Comparison of ENCODE assay signal across 1 cellular context in the genomic region with DNA sequence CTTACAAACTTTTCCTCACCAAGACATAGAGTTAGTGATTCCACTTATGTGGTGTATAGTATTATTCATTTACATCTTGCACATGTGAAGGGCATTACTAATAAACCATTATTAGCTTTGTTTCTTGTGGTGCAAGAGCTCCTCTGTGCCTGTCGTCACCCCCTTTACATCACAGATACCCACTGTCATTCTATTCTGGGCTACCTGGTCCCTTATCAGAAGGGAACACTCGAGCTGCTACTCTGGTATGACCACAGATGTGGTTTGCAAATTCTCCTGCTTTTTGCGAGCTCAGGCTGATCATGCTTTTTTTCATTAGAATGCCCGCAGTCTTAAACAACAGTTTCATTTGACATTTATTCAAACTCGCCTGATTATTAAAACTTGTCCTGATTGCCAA.
TF ChIP-seq lines count a peak whose summit lies in the region.

No MANE protein-coding gene starts in this region.

TF ChIP-seq in K562, 482 proteins besides CTCF, POLR2A, EP300 and RAD21 (continued from another document and continues in another):
- TF ChIP-seq NCOR1 (IDR thresholded peaks at IDR 0.05) (peak; percentile 43; the same call in 1 of the 2 replicates), IRF2 (CRISPR knock-in tag; IDR thresholded peaks at IDR 0.05) (no peak), ZBTB49 (CRISPR knock-in tag; IDR thresholded peaks at IDR 0.05; ENCODE audit: borderline replicate concordance) (no peak), TBP (optimal IDR thresholded peaks at IDR 0.05; ENCODE audit: low read depth, low read length) (no peak), NFXL1 (CRISPR knock-in tag; IDR thresholded peaks at IDR 0.05) (no peak), MLLT1 (IDR thresholded peaks at IDR 0.05) (peak in 1 of 2 experiments; percentile 53; a peak in 1 of 4 replicates), PTRF (tag; IDR thresholded peaks at IDR 0.05) (no peak), ARID1B (IDR thresholded peaks at IDR 0.05) (peak; percentile 82), HEY1 (CRISPR knock-in tag; IDR thresholded peaks at IDR 0.05; ENCODE audit: borderline replicate concordance) (no peak), RBBP5 (IDR thresholded peaks at IDR 0.05; ENCODE audit: borderline replicate concordance, insufficient read depth, low read length, poor library complexity, severe bottlenecking) (no peak), ZFX (CRISPR knock-in tag; IDR thresholded peaks at IDR 0.05) (no peak), LCOR (CRISPR knock-in tag; IDR thresholded peaks at IDR 0.05) (no peak), TEAD1 (CRISPR knock-in tag; IDR thresholded peaks at IDR 0.05) (0 out of 4 replicates have a peak, but pooled peaks of 1 of the 2 experiments have one; percentile 23), C11orf30 (IDR thresholded peaks at IDR 0.05; ENCODE audit: low read depth) (no peak), ZNF561 (CRISPR knock-in tag; conservative IDR thresholded peaks at IDR 0.05) (no peak), MCM3 (IDR thresholded peaks at IDR 0.05) (no peak), CBX3 (IDR thresholded peaks at IDR 0.05; ENCODE audit: borderline replicate concordance in 1 of 2, low read length in 2 of 2) (0 out of 3 replicates have a peak, but pooled peaks of 1 of the 2 experiments have one; percentile 43), MTA2 (IDR thresholded peaks at IDR 0.05; ENCODE audit: low read depth) (peak; percentile 38; the same call in 1 of the 2 replicates), ZNF740 (CRISPR knock-in tag; IDR thresholded peaks at IDR 0.05) (no peak), ZNF740 (tag; IDR thresholded peaks at IDR 0.05) (no peak), STAT5A (IDR thresholded peaks at IDR 0.05; ENCODE audit: borderline replicate concordance, low read length) (0 out of 2 replicates have a peak, but pooled peaks have one; percentile 30), SOX6 (IDR thresholded peaks at IDR 0.05) (0 out of 2 replicates have a peak, but pooled peaks have one; percentile 27), CBX1 (IDR thresholded peaks at IDR 0.05; ENCODE audit: low read depth) (no peak), EHMT2 (IDR thresholded peaks at IDR 0.05) (no peak), TRIM24 (IDR thresholded peaks at IDR 0.05) (peak; percentile 67 to 73), KAT2B (IDR thresholded peaks at IDR 0.05; ENCODE audit: low read depth, low read length) (no peak), CBFA2T2 (conservative IDR thresholded peaks at IDR 0.05) (peak; percentile 64), GATAD2A (IDR thresholded peaks at IDR 0.05) (no peak), ZNF146 (CRISPR knock-in tag; IDR thresholded peaks at IDR 0.05; ENCODE audit: unreplicated experiment) (no peak), TAF15 (IDR thresholded peaks at IDR 0.05; ENCODE audit: low read depth, low read length) (no peak), SMAD1 (IDR thresholded peaks at IDR 0.05; ENCODE audit: low read depth, low read length, partially characterized antibody) (no peak), HMGXB4 (CRISPR knock-in tag; IDR thresholded peaks at IDR 0.05) (no peak), ZFPM2 (CRISPR knock-in tag; IDR thresholded peaks at IDR 0.05) (no peak), TEAD2 (tag; IDR thresholded peaks at IDR 0.05) (no peak), KDM5B (IDR thresholded peaks at IDR 0.05; ENCODE audit: insufficient replicate concordance, low read depth, low read length) (no peak), FOXA1 (IDR thresholded peaks at IDR 0.05; ENCODE audit: borderline replicate concordance) (no peak), CBFA2T3 (IDR thresholded peaks at IDR 0.05) (peak; percentile 76), ZZZ3 (IDR thresholded peaks at IDR 0.05) (no peak), DACH1 (IDR thresholded peaks at IDR 0.05; ENCODE audit: partially characterized antibody) (peak; percentile 19), SP2 (IDR thresholded peaks at IDR 0.05; ENCODE audit: extremely low read depth, low read depth, low read length, poor library complexity, severe bottlenecking) (no peak), GABPB1 (CRISPR knock-in tag; IDR thresholded peaks at IDR 0.05) (no peak), CREM (IDR thresholded peaks at IDR 0.05; ENCODE audit: low read depth) (peak; percentile 41; the same call in 1 of the 2 replicates), MLX (CRISPR knock-in tag; conservative IDR thresholded peaks at IDR 0.05) (no peak), POLR2AphosphoS5 (IDR thresholded peaks at IDR 0.05; ENCODE audit: control insufficient read depth, insufficient read depth, low read depth, low read length) (peak; percentile 49), ATF1 (CRISPR knock-in tag; IDR thresholded peaks at IDR 0.05) (no peak), ATF1 (tag; IDR thresholded peaks at IDR 0.05) (peak; percentile 44), COPS2 (conservative IDR thresholded peaks at IDR 0.05) (no peak), PHF21A (IDR thresholded peaks at IDR 0.05; ENCODE audit: borderline replicate concordance, low read depth) (no peak), EP400 (IDR thresholded peaks at IDR 0.05) (no peak), TCF3 (CRISPR knock-in tag; IDR thresholded peaks at IDR 0.05) (peak; percentile 93), ZNF785 (CRISPR knock-in tag; IDR thresholded peaks at IDR 0.05) (no peak), ZNF232 (CRISPR knock-in tag; IDR thresholded peaks at IDR 0.05) (no peak), YY1 (IDR thresholded peaks at IDR 0.05; ENCODE audit: borderline replicate concordance in 1 of 3, control insufficient read depth in 1 of 3, extremely low read depth in 1 of 3, insufficient read depth in 3 of 3, insufficient read length in 1 of 3, insufficient replicate concordance in 2 of 3, low read depth in 1 of 3, low read length in 2 of 3) (no peak), KAT7 (CRISPR knock-in tag; IDR thresholded peaks at IDR 0.05; ENCODE audit: borderline replicate concordance) (no peak)
- TF ChIP-seq, protein P1, sequence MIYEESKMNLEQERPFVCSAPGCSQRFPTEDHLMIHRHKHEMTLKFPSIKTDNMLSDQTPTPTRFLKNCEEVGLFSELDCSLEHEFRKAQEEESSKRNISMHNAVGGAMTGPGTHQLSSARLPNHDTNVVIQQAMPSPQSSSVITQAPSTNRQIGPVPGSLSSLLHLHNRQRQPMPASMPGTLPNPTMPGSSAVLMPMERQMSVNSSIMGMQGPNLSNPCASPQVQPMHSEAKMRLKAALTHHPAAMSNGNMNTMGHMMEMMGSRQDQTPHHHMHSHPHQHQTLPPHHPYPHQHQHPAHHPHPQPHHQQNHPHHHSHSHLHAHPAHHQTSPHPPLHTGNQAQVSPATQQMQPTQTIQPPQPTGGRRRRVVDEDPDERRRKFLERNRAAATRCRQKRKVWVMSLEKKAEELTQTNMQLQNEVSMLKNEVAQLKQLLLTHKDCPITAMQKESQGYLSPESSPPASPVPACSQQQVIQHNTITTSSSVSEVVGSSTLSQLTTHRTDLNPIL (CRISPR knock-in tag; IDR thresholded peaks at IDR 0.05): no peak
- TF ChIP-seq, protein P2, sequence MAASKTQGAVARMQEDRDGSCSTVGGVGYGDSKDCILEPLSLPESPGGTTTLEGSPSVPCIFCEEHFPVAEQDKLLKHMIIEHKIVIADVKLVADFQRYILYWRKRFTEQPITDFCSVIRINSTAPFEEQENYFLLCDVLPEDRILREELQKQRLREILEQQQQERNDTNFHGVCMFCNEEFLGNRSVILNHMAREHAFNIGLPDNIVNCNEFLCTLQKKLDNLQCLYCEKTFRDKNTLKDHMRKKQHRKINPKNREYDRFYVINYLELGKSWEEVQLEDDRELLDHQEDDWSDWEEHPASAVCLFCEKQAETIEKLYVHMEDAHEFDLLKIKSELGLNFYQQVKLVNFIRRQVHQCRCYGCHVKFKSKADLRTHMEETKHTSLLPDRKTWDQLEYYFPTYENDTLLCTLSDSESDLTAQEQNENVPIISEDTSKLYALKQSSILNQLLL (CRISPR knock-in tag; IDR thresholded peaks at IDR 0.05; ENCODE audit: borderline replicate concordance): no peak
- TF ChIP-seq, protein P3, sequence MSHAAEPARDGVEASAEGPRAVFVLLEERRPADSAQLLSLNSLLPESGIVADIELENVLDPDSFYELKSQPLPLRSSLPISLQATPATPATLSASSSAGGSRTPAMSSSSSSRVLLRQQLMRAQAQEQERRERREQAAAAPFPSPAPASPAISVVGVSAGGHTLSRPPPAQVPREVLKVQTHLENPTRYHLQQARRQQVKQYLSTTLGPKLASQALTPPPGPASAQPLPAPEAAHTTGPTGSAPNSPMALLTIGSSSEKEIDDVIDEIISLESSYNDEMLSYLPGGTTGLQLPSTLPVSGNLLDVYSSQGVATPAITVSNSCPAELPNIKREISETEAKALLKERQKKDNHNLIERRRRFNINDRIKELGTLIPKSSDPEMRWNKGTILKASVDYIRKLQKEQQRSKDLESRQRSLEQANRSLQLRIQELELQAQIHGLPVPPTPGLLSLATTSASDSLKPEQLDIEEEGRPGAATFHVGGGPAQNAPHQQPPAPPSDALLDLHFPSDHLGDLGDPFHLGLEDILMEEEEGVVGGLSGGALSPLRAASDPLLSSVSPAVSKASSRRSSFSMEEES (CRISPR knock-in tag; IDR thresholded peaks at IDR 0.05): no peak
- TF ChIP-seq, protein P4, sequence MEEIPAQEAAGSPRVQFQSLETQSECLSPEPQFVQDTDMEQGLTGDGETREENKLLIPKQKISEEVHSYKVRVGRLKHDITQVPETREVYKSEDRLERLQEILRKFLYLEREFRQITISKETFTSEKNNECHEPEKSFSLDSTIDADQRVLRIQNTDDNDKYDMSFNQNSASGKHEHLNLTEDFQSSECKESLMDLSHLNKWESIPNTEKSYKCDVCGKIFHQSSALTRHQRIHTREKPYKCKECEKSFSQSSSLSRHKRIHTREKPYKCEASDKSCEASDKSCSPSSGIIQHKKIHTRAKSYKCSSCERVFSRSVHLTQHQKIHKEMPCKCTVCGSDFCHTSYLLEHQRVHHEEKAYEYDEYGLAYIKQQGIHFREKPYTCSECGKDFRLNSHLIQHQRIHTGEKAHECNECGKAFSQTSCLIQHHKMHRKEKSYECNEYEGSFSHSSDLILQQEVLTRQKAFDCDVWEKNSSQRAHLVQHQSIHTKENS (CRISPR knock-in tag; IDR thresholded peaks at IDR 0.05): no peak
- TF ChIP-seq, protein P5, sequence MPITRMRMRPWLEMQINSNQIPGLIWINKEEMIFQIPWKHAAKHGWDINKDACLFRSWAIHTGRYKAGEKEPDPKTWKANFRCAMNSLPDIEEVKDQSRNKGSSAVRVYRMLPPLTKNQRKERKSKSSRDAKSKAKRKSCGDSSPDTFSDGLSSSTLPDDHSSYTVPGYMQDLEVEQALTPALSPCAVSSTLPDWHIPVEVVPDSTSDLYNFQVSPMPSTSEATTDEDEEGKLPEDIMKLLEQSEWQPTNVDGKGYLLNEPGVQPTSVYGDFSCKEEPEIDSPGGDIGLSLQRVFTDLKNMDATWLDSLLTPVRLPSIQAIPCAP (CRISPR knock-in tag; IDR thresholded peaks at IDR 0.05; ENCODE audit: borderline replicate concordance): no peak
